In the genomic region with DNA sequence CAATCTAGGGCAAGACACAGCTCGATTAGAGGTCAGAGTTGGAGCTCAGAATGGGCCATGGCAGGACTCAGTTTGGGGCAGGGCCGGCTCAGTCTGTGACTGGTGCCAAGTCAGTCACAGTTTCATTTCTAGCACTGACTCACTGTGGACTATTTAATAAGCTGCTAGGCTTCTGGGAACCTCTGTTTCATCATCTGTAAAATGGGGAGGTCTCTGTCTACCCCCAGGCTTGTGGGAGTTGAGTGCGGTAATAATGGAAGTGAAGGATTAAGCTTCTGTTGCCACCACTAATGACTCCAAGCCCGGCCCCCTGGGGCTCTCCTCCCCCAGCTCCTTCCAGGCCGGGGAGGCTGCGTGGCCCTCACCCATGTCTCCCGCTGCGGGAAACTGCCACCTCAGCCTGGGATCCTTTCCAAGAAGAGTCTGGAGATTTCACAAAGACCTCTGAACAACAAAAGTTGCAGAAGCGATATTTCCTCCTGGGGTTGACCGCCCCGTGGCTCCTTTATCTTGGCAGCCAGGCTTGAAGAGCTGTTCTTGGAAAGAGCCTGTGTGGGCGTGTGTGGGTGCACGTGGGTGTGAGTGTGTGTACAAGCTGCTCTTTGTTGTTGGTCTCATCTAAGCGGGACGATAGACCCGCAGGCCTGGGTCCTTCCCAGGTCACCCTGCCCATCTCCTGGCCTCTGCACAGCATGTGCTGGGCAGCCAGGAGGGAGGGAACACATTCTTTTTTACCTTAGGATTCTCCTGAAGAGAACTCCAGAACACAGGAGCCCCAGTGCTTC, we compare ENCODE assay signal across 8 cellular contexts. TPM values are rescaled to one million over a fixed set of nuclear protein-coding genes. Genes with fewer than 3 reads are reported as not detected.
DNase-seq lines count a peak whose midpoint lies in the region; ATAC-seq, FAIRE-seq and TF ChIP-seq lines count a peak whose summit lies in the region.

No MANE protein-coding gene starts in this region.

- DNase-seq in A673 (ENCODE audit: low spot score) (peak; percentile 98), PC-3 (peak; percentile 63), endothelial cell of umbilical vein (ENCODE audit: low read depth, low spot score) (no peak), posterior vena cava (ENCODE audit: low spot score) (peak; percentile 87), NCI-H748 treated with DMSO at 0.1 percent for 48 hours (lab: John Stamatoyannopoulos, UW) (no peak), GM23338 (ENCODE audit: low spot score) (no peak)

- dilution Hi-C loops in endothelial cell of umbilical vein (cut with MboI; ENCODE audit: extremely low pct_ligation_motif_present, low sequenced_read_pairs) = no loop called here

- H3K9ac ChIP-seq in PC-3 (ENCODE audit: low read length) (no peak overlapping the region), endothelial cell of umbilical vein (replicated peaks; ENCODE audit: extremely low read depth, insufficient read depth, low read length) (no peak overlapping the region)

- no peaks in the 10 kb centered on the region for H4K20me1 ChIP-seq in PC-3 (ENCODE audit: low read length)
- H4K20me1 ChIP-seq in endothelial cell of umbilical vein (replicated peaks; ENCODE audit: control insufficient read depth, extremely low read depth, insufficient read depth, low read length) = no peaks in the 10 kb centered on the region
- no peaks in the 10 kb centered on the region; the same call in 1 of the 2 replicates for H4K20me1 ChIP-seq in GM23338 (replicated peaks; ENCODE audit: insufficient read depth)

- CTCF ChIA-PET in A673 (lab: Charles Lee) (interaction anchor here (0.6 to 1.8 kb wide), 6 partner anchors 11 to 182 kb away, joined by 3 to 8 read pairs (median 6); no protein-coding TSS in a partner anchor), PC-3 (lab: Charles Lee) (interaction anchor here (0.6 to 0.8 kb wide), 2 partner anchors 20 to 75 kb away, joined by 3 to 4 read pairs; no protein-coding TSS in a partner anchor), endothelial cell of umbilical vein (lab: Charles Lee) (interaction anchor here (0.7 to 3.2 kb wide), 9 partner anchors 11 to 116 kb away, joined by 3 to 16 read pairs (median 4); no protein-coding TSS in a partner anchor)

- TF ChIP-seq POLR2A in endothelial cell of umbilical vein (IDR thresholded peaks at IDR 0.05; ENCODE audit: low read depth, low read length) = no peak

- no peaks in the 10 kb centered on the region for H3K9me1 ChIP-seq in endothelial cell of umbilical vein (replicated peaks; ENCODE audit: control insufficient read depth, extremely low read depth, insufficient read depth, low read length)

- H3K27me3 ChIP-seq in A673 (replicated peaks; ENCODE audit: insufficient read depth, low read depth, low read length, poor library complexity) (no peaks in the 10 kb centered on the region), PC-3 (ENCODE audit: low read length) (no peaks in the 10 kb centered on the region), endothelial cell of umbilical vein (ENCODE audit: control insufficient read depth in 2 of 2, insufficient read depth in 2 of 2, low read length in 2 of 2) (peaks cover 45 to 46% of the 10 kb centered on the region in 2 experiments), GM23338 (ENCODE audit: insufficient read depth) (peaks cover 91% of the 10 kb centered on the region)

- peaks cover 3% of the 10 kb centered on the region; the same call in 1 of the 3 replicates for H3K9me3 Mint-ChIP-seq in GM23338

- H3K27me3 Mint-ChIP-seq in GM23338 (ENCODE audit: insufficient read depth, low read depth, poor library complexity) = peaks cover 66% of the 10 kb centered on the region

- H3K27ac ChIP-seq in A673 (ENCODE audit: low read depth, low read length, poor library complexity, severe bottlenecking) = no peak overlapping the region
- H3K27ac ChIP-seq in PC-3 (ENCODE audit: low read length) = peak overlapping the region; percentile 49
- H3K27ac ChIP-seq in endothelial cell of umbilical vein (ENCODE audit: insufficient read depth, low read depth, low read length) = no peak overlapping the region
- no peak overlapping the region for H3K27ac ChIP-seq in GM23338 (ENCODE audit: low read depth)

- H2AFZ ChIP-seq in PC-3 (ENCODE audit: low read length) (peak overlapping the region; percentile 24; the same call in 1 of the 2 replicates), endothelial cell of umbilical vein (ENCODE audit: low read depth, low read length) (no peak overlapping the region), GM23338 (no peak overlapping the region)

- BruUV-seq in A673 (replicated peaks; lab: Mats Ljungman, UMichigan) (no TSS peak), PC-3 (replicated peaks; lab: Mats Ljungman, UMichigan) (no TSS peak), endothelial cell of umbilical vein (replicated peaks; lab: Mats Ljungman, UMichigan) (no TSS peak)

- H3K36me3 Mint-ChIP-seq in GM23338 (ENCODE audit: low read depth) = no peaks in the 10 kb centered on the region

- no peak overlapping the region for H3K27ac Mint-ChIP-seq in GM23338

- H3K4me1 ChIP-seq in A673 (ENCODE audit: insufficient read depth, low read length, poor library complexity, severe bottlenecking) (peaks cover 66% of the 10 kb centered on the region), PC-3 (ENCODE audit: insufficient read depth, low read length) (peaks cover 51% of the 10 kb centered on the region), endothelial cell of umbilical vein (ENCODE audit: control insufficient read depth, extremely low read depth, insufficient read depth, low read length) (no peaks in the 10 kb centered on the region), GM23338 (ENCODE audit: insufficient read depth) (peaks cover 62% of the 10 kb centered on the region)

- H3K36me3 ChIP-seq in A673 (ENCODE audit: insufficient read depth, low read length, poor library complexity, severe bottlenecking) (no peaks in the 10 kb centered on the region), PC-3 (ENCODE audit: low read depth, low read length) (no peaks in the 10 kb centered on the region), endothelial cell of umbilical vein (ENCODE audit: control insufficient read depth in 2 of 2, extremely low read depth in 1 of 2, insufficient read depth in 2 of 2, low read length in 2 of 2) (no peaks in the 10 kb centered on the region), GM23338 (ENCODE audit: insufficient read depth) (no peaks in the 10 kb centered on the region)

- H3F3A ChIP-seq in PC-3 (ENCODE audit: low read length, unreplicated experiment) (no peaks in the 10 kb centered on the region), GM23338 (replicated peaks; ENCODE audit: low read depth) (peaks cover 11% of the 10 kb centered on the region)

- H3K4me1 Mint-ChIP-seq in GM23338 = peaks cover 70% of the 10 kb centered on the region

- ATAC-seq in GM19455 (IDR thresholded peaks at IDR 0.05; ENCODE audit: unreplicated experiment) (peak; percentile 63), PC-3 (no peak; the same call in 1 of the 2 replicates), GM18511 (IDR thresholded peaks at IDR 0.05; ENCODE audit: unreplicated experiment) (no peak), GM23338 (no peak)

- H3K9me2 ChIP-seq in PC-3 (replicated peaks; ENCODE audit: low read length) = no peaks in the 10 kb centered on the region
- H3K9me2 ChIP-seq in GM23338 (ENCODE audit: insufficient read depth) = no peaks in the 10 kb centered on the region

- intact Hi-C loops in A673 (cut with micrococcal nuclease; ENCODE audit: unreplicated experiment) (no loop called here), PC-3 (cut with micrococcal nuclease) (no loop called here), endothelial cell of umbilical vein (cut with micrococcal nuclease) (no loop called here), posterior vena cava (cut with DNase I) (no loop called here)

- POLR2A ChIA-PET in A673 (lab: Charles Lee; ENCODE audit: low non-redundant PET) (interaction anchor here (0.5 to 0.6 kb wide), 2 partner anchors 35 to 792 kb away, joined by 3 to 7 read pairs; no protein-coding TSS in a partner anchor), PC-3 (lab: Charles Lee; ENCODE audit: unreplicated experiment) (no interaction called here), endothelial cell of umbilical vein (lab: Charles Lee) (no interaction called here)

- no peak overlapping the region for H3K4me3 Mint-ChIP-seq in GM23338

- H3K79me2 ChIP-seq in PC-3 (ENCODE audit: low read length) (no peaks in the 10 kb centered on the region), endothelial cell of umbilical vein (ENCODE audit: control insufficient read depth, insufficient read depth, low read length) (no peaks in the 10 kb centered on the region), GM23338 (replicated peaks; ENCODE audit: insufficient read depth) (no peaks in the 10 kb centered on the region)

- H3K4me2 ChIP-seq in PC-3 (ENCODE audit: low read length) (peak overlapping the region; percentile 26), endothelial cell of umbilical vein (ENCODE audit: insufficient read depth, low read length) (no peak overlapping the region), GM23338 (no peak overlapping the region; the same call in 1 of the 2 replicates)

- FAIRE-seq in endothelial cell of umbilical vein (lab: Jason Lieb, UNC) = no peak

- H3K9me3 ChIP-seq in A673 (ENCODE audit: low read depth, low read length, poor library complexity, severe bottlenecking) (no peaks in the 10 kb centered on the region), PC-3 (ENCODE audit: low read length) (no peaks in the 10 kb centered on the region), endothelial cell of umbilical vein (replicated peaks; ENCODE audit: control insufficient read depth, insufficient read depth, low read length) (no peaks in the 10 kb centered on the region)

- no peak overlapping the region for H3K4me3 ChIP-seq in A673 (ENCODE audit: low read depth, low read length, poor library complexity, severe bottlenecking)
- H3K4me3 ChIP-seq in PC-3 (ENCODE audit: low read length) = no peak overlapping the region
- no peak overlapping the region for H3K4me3 ChIP-seq in endothelial cell of umbilical vein (replicated peaks in 1 of 3; ENCODE audit: insufficient read depth in 1 of 3, low read depth in 1 of 3, low read length in 3 of 3)
- H3K4me3 ChIP-seq in GM23338 = no peak overlapping the region

- TF ChIP-seq CTCF in A673 (conservative IDR thresholded peaks at IDR 0.05; ENCODE audit: low read depth, low read length) = no peak
- no peak for TF ChIP-seq CTCF in PC-3 (conservative IDR thresholded peaks at IDR 0.05; ENCODE audit: low read depth, low read length)
- no peak for TF ChIP-seq CTCF in endothelial cell of umbilical vein (IDR thresholded peaks at IDR 0.05; ENCODE audit: extremely low read depth in 1 of 2, insufficient read depth in 1 of 2, low read depth in 1 of 2, low read length in 2 of 2)
- TF ChIP-seq CTCF in GM23338 (conservative IDR thresholded peaks at IDR 0.05; ENCODE audit: low read depth in 2 of 2) = no peak

RNA-seq across cellular contexts. Expression of a gene that starts 29.1 kb away (rescaled TPM):
- total RNA-seq in A673 (2021) = not detected in 2 replicates
- not detected in 2 replicates for total RNA-seq in PC-3 (2014; rRNA removed)
- total RNA-seq in endothelial cell of umbilical vein = not detected in 2 replicates
- not detected in 2 replicates for polyA plus RNA-seq in endothelial cell of umbilical vein
- polyA plus RNA-seq in endothelial cell of umbilical vein (2011; cell fraction: cytosol; rRNA removed) = not detected in 2 replicates
- not detected in 2 replicates for polyA plus RNA-seq in endothelial cell of umbilical vein (2011; cell fraction: nucleus; rRNA removed)
- not detected in 2 replicates for polyA plus RNA-seq in endothelial cell of umbilical vein (2012)
- polyA minus RNA-seq in endothelial cell of umbilical vein = not detected in 2 replicates
- not detected for polyA minus RNA-seq in endothelial cell of umbilical vein (2011; cell fraction: cytosol; rRNA and poly(A)+ RNA removed)
- not detected in 2 replicates for polyA minus RNA-seq in endothelial cell of umbilical vein (2011; cell fraction: nucleus; rRNA and poly(A)+ RNA removed)
- not detected for total RNA-seq in posterior vena cava
- total RNA-seq in GM23338 (2014; rRNA removed; shearing (Covaris generic)) = not detected in 2 replicates
- polyA plus RNA-seq in GM23338 (2016; fragmentation: Nextera tagmentation; extraction: Ambion mirVana) = not detected in 2 replicates

RNA-seq across cellular contexts. Expression of a gene that starts 32.7 kb away (rescaled TPM):
- total RNA-seq in A673 (2021) (0.69 and 1.4 TPM in 2 replicates), PC-3 (2014; rRNA removed) (1.7 and 2.4 TPM in 2 replicates), endothelial cell of umbilical vein (not detected in 2 replicates), posterior vena cava (not detected)
- polyA plus RNA-seq in endothelial cell of umbilical vein (not detected in 2 replicates), GM23338 (2016; fragmentation: Nextera tagmentation; extraction: Ambion mirVana) (0.11 TPM in 1 of 2 replicates, not detected in the other)
- polyA plus RNA-seq in endothelial cell of umbilical vein (2011; cell fraction: cytosol; rRNA removed) = not detected in 2 replicates
- not detected in 2 replicates for polyA plus RNA-seq in endothelial cell of umbilical vein (2011; cell fraction: nucleus; rRNA removed)
- polyA plus RNA-seq in endothelial cell of umbilical vein (2012) = not detected in 2 replicates
- polyA minus RNA-seq in endothelial cell of umbilical vein = 0.51 and 0.62 TPM in 2 replicates
- 1.2 TPM for polyA minus RNA-seq in endothelial cell of umbilical vein (2011; cell fraction: cytosol; rRNA and poly(A)+ RNA removed)
- not detected in 2 replicates for polyA minus RNA-seq in endothelial cell of umbilical vein (2011; cell fraction: nucleus; rRNA and poly(A)+ RNA removed)
- not detected in 2 replicates for total RNA-seq in GM23338 (2014; rRNA removed; shearing (Covaris generic))

Comparison
In these comparisons a context has a peak if more than half of its experiments do, and no peak if none do; other contexts are left out.
1. DNase-seq: peak in A673 (single experiment), PC-3 (single experiment) and posterior vena cava (single experiment); none in endothelial cell of umbilical vein (single experiment), NCI-H748 treated with DMSO at 0.1 percent for 48 hours (single experiment) and GM23338 (single experiment).